23 cellular contexts compared by ENCODE assay signal in genomic region chr7:134927076-134927475, GRCh38.
"Had no signal": no experiment of that assay in that cellular context is flagged by ENCODE, and none has a peak within 500 bp of the region (broad histone marks: within the 10 kb centered on the region; RNA-seq: fewer than 3 reads in every experiment).

No MANE protein-coding gene starts in this region.

- ATAC-seq: left ventricle myocardium superior; lower lobe of right lung; naive thymus-derived CD4-positive, alpha-beta T cell; pancreas; right lobe of liver; stimulated activated naive B cell treated with anti-CD40 and anti-IgM and Interleukin-4, amounts not matched to agents 10 μg/mL and 1 μg/mL and 100 μg/mL, for 72 hours; upper lobe of right lung had no signal

- H3K4me1 ChIP-seq: pancreas, upper lobe of right lung had no signal

- H3K36me3 ChIP-seq: pancreas, upper lobe of right lung, uterus had no signal

- H3K9me3 ChIP-seq: esophagus squamous epithelium, lower lobe of right lung, pancreas, right lobe of liver, spleen, thoracic aorta, tibial nerve, upper lobe of right lung, uterus had no signal

- H3K27ac Mint-ChIP-seq: naive thymus-derived CD4-positive, alpha-beta T cell; nephron progenitor cell; stimulated activated naive B cell treated with anti-CD40 and anti-IgM and Interleukin-4, amounts not matched to agents 10 μg/mL and 1 μg/mL and 100 μg/mL, for 72 hours; stimulated activated naive CD8-positive, alpha-beta T cell treated with anti-CD3 and anti-CD28 coated beads, Interleukin-15, Interleukin-2, amounts not matched to agents 100 ng/mL and 50 ng/mL, for 24 hours had no signal

- DNase-seq: central memory CD4-positive, alpha-beta T cell; dermis blood vessel endothelial cell; effector memory CD4-positive, alpha-beta T cell; esophagus squamous epithelium; foreskin melanocyte; head of caudate nucleus; left ventricle myocardium superior; lower lobe of right lung; naive thymus-derived CD4-positive, alpha-beta T cell; nephron progenitor cell; nucleus accumbens; pancreas; retina; right lobe of liver; spleen; stimulated activated CD4-positive, alpha-beta T cell treated with anti-CD3 and anti-CD28 coated beads, Interleukin-2, amount 100 ng/mL, for 48 hours; stimulated activated naive B cell treated with anti-CD40 and anti-IgM and Interleukin-4, amounts not matched to agents 10 μg/mL and 1 μg/mL and 100 μg/mL, for 72 hours; upper lobe of right lung; uterus had no signal

- H3K27me3 Mint-ChIP-seq: stimulated activated naive CD8-positive, alpha-beta T cell treated with anti-CD3 and anti-CD28 coated beads, Interleukin-15, Interleukin-2, amounts not matched to agents 100 ng/mL and 50 ng/mL, for 24 hours had no signal

- H3K4me1 Mint-ChIP-seq: nephron progenitor cell had no signal

- H3K4me3 Mint-ChIP-seq: naive thymus-derived CD4-positive, alpha-beta T cell; nephron progenitor cell; stimulated activated naive B cell treated with anti-CD40 and anti-IgM and Interleukin-4, amounts not matched to agents 10 μg/mL and 1 μg/mL and 100 μg/mL, for 72 hours; stimulated activated naive CD8-positive, alpha-beta T cell treated with anti-CD3 and anti-CD28 coated beads, Interleukin-15, Interleukin-2, amounts not matched to agents 100 ng/mL and 50 ng/mL, for 24 hours had no signal

- H3K27ac ChIP-seq: coronary artery, lower lobe of right lung, pancreas, right lobe of liver, spleen, tibial nerve, upper lobe of right lung, uterus had no signal

- H3K4me3 ChIP-seq: coronary artery, esophagus squamous epithelium, lower lobe of right lung, pancreas, right lobe of liver, spleen, thoracic aorta, tibial nerve, upper lobe of right lung, uterus had no signal

- H3K27me3 ChIP-seq: esophagus squamous epithelium, pancreas, right lobe of liver, spleen, tibial nerve, upper lobe of right lung, uterus had no signal
